Comparison of ENCODE assay signal across 1 cellular context in genomic region chr19:1035998-1036621, GRCh38.
TF ChIP-seq lines count a peak whose summit lies in the region.

No MANE protein-coding gene starts in this region.

TF ChIP-seq in WTC11, 78 proteins besides CTCF, POLR2A, EP300 and RAD21 (continued from another document):
- no peak for TF ChIP-seq AR (CRISPR knock-in tag; IDR thresholded peaks at IDR 0.05)
- TF ChIP-seq E2F1 (CRISPR knock-in tag; IDR thresholded peaks at IDR 0.05), result no peak
- TF ChIP-seq ZBTB43 (CRISPR knock-in tag; IDR thresholded peaks at IDR 0.05), result no peak
- no peak for TF ChIP-seq FOXP1 (CRISPR knock-in tag; IDR thresholded peaks at IDR 0.05; ENCODE audit: borderline replicate concordance)
